Comparison of ENCODE assay signal across 1 cellular context in genomic region chr16:401468-402348, GRCh38.
A peak's percentile ranks its signal among the peaks of the same experiment; 100 is the strongest.
TF ChIP-seq lines count a peak whose summit lies in the region.

TSS of gene DECR2 (plus strand) at chr16:401885. CDS start at chr16:401964, 79 bp downstream.

TF ChIP-seq in IMR-90, 13 proteins besides CTCF, POLR2A, EP300 and RAD21:
- TF ChIP-seq RFX5 (IDR thresholded peaks at IDR 0.05; ENCODE audit: low read depth, low read length) (no peak), MXI1 (IDR thresholded peaks at IDR 0.05; ENCODE audit: borderline replicate concordance, low read depth, low read length) (peak; percentile 92), RCOR1 (IDR thresholded peaks at IDR 0.05; ENCODE audit: insufficient replicate concordance, low read length) (no peak), FOS (IDR thresholded peaks at IDR 0.05; ENCODE audit: low read depth, low read length) (no peak), NFE2L2 (IDR thresholded peaks at IDR 0.05; ENCODE audit: low read depth, low read length) (no peak), USF2 (IDR thresholded peaks at IDR 0.05; ENCODE audit: low read depth, low read length) (peak; percentile 81), ELK1 (IDR thresholded peaks at IDR 0.05; ENCODE audit: borderline replicate concordance, low read depth, low read length) (no peak), CHD1 (IDR thresholded peaks at IDR 0.05; ENCODE audit: low read depth, low read length) (no peak), CEBPB (IDR thresholded peaks at IDR 0.05; ENCODE audit: low read depth, low read length) (no peak), SMC3 (IDR thresholded peaks at IDR 0.05; ENCODE audit: low read depth, low read length) (peak; percentile 47; the same call in 1 of the 2 replicates), BHLHE40 (IDR thresholded peaks at IDR 0.05; ENCODE audit: low read depth, low read length) (no peak), MAZ (IDR thresholded peaks at IDR 0.05; ENCODE audit: borderline replicate concordance, low read depth, low read length) (peak; percentile 25; the same call in 1 of the 2 replicates), MAFK (IDR thresholded peaks at IDR 0.05; ENCODE audit: low read depth, low read length) (no peak)
TF ChIP-seq in IMR-90: peak in this region for 4.
